ENCODE assay signal across 1 cellular context in the genomic region with DNA sequence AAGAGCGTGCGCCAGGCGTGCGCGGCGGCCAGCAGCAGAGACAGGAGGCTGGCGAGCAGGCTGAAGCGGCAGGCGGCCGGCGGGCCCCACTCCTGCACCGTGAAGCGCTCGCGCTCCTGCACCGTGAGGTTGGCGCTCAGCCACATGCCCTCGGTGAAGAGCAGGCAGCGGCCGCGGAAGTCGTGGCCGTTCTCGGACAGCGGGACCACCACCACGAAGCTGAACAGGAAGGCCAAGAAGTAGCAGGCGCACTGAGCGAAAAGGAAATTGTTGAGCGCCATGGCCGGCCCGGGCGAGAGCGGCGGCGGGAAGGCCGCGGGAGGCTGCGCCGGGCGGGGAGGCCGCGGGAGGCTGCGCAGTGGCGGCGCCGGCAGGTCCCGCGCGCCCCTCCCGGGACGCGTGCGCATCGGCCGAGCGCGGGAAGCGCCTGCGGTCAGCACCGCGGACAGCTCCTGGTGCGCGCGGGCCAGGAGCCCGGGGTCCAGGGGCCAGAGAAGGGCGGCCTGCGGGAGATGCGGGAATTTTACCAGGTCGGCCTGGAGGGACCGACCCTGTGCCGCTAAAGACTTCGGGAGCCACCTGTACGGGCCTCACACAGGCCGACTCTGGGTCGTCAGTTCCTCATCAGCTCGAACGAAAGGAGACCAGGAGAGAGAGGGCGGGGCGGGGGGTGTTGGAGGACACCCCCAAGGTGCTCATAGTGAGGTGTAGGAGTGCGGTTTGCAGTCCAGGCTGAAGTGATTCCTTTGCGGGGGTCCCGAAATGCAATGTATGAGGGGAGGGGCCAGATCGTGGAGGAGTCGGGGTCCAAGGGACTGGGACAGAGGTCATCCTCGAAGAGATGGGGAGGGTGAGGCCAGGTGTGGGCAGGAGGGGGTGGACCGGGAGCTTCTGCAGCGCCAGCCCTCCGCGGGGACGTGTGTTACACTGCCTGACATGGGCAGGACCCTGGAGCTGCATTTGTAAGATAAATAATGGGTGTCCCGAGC.
TF ChIP-seq lines count a peak whose summit lies in the region.

A gene (minus strand): TSS at position 312 of the 989 bp plus-strand sequence. CDS start 31 bp downstream, at position 281.

TF ChIP-seq in HepG2, 621 proteins besides CTCF, POLR2A, EP300 and RAD21 (continued from another document and continues in another):
- TF ChIP-seq, protein P1, sequence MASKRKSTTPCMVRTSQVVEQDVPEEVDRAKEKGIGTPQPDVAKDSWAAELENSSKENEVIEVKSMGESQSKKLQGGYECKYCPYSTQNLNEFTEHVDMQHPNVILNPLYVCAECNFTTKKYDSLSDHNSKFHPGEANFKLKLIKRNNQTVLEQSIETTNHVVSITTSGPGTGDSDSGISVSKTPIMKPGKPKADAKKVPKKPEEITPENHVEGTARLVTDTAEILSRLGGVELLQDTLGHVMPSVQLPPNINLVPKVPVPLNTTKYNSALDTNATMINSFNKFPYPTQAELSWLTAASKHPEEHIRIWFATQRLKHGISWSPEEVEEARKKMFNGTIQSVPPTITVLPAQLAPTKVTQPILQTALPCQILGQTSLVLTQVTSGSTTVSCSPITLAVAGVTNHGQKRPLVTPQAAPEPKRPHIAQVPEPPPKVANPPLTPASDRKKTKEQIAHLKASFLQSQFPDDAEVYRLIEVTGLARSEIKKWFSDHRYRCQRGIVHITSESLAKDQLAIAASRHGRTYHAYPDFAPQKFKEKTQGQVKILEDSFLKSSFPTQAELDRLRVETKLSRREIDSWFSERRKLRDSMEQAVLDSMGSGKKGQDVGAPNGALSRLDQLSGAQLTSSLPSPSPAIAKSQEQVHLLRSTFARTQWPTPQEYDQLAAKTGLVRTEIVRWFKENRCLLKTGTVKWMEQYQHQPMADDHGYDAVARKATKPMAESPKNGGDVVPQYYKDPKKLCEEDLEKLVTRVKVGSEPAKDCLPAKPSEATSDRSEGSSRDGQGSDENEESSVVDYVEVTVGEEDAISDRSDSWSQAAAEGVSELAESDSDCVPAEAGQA (IDR thresholded peaks at IDR 0.05; ENCODE audit: low read depth): no peak
- TF ChIP-seq, protein P1 (CRISPR knock-in tag; IDR thresholded peaks at IDR 0.05; ENCODE audit: borderline replicate concordance): peak; percentile 78; the same call in 1 of the 2 replicates
- TF ChIP-seq U2AF1 (optimal IDR thresholded peaks at IDR 0.05; ENCODE audit: low read depth, low read length) (no peak), NFKBIZ (CRISPR knock-in tag; IDR thresholded peaks at IDR 0.05) (no peak), STAT5B (CRISPR knock-in tag; IDR thresholded peaks at IDR 0.05) (no peak), CCDC6 (CRISPR knock-in tag; IDR thresholded peaks at IDR 0.05) (peak; percentile 35; the same call in 1 of the 2 replicates), ZNF672 (CRISPR knock-in tag; IDR thresholded peaks at IDR 0.05) (no peak), BRD4 (CRISPR knock-in tag; IDR thresholded peaks at IDR 0.05) (no peak), KMT2A (CRISPR knock-in tag; IDR thresholded peaks at IDR 0.05) (no peak), BRCA1 (CRISPR knock-in tag; IDR thresholded peaks at IDR 0.05) (no peak), ZNF674 (CRISPR knock-in tag; IDR thresholded peaks at IDR 0.05; ENCODE audit: low read depth) (no peak), ZNF232 (CRISPR knock-in tag; IDR thresholded peaks at IDR 0.05; ENCODE audit: borderline replicate concordance) (peak; percentile 45; the same call in 1 of the 2 replicates), ZNF558 (CRISPR knock-in tag; IDR thresholded peaks at IDR 0.05; ENCODE audit: borderline replicate concordance) (peak; percentile 45; the same call in 1 of the 2 replicates), RAD51 (IDR thresholded peaks at IDR 0.05; ENCODE audit: borderline replicate concordance) (no peak), KDM3A (CRISPR knock-in tag; IDR thresholded peaks at IDR 0.05; ENCODE audit: low read depth) (no peak), TGIF2 (CRISPR knock-in tag; IDR thresholded peaks at IDR 0.05) (peak; percentile 65; the same call in 1 of the 2 replicates), ZFP36L2 (CRISPR knock-in tag; IDR thresholded peaks at IDR 0.05) (no peak), ERF (CRISPR knock-in tag; IDR thresholded peaks at IDR 0.05) (0 out of 2 replicates have a peak, but pooled peaks have one; percentile 35)
- TF ChIP-seq, protein P2, sequence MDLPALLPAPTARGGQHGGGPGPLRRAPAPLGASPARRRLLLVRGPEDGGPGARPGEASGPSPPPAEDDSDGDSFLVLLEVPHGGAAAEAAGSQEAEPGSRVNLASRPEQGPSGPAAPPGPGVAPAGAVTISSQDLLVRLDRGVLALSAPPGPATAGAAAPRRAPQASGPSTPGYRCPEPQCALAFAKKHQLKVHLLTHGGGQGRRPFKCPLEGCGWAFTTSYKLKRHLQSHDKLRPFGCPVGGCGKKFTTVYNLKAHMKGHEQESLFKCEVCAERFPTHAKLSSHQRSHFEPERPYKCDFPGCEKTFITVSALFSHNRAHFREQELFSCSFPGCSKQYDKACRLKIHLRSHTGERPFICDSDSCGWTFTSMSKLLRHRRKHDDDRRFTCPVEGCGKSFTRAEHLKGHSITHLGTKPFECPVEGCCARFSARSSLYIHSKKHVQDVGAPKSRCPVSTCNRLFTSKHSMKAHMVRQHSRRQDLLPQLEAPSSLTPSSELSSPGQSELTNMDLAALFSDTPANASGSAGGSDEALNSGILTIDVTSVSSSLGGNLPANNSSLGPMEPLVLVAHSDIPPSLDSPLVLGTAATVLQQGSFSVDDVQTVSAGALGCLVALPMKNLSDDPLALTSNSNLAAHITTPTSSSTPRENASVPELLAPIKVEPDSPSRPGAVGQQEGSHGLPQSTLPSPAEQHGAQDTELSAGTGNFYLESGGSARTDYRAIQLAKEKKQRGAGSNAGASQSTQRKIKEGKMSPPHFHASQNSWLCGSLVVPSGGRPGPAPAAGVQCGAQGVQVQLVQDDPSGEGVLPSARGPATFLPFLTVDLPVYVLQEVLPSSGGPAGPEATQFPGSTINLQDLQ (CRISPR knock-in tag; IDR thresholded peaks at IDR 0.05): no peak
- TF ChIP-seq, protein P3, sequence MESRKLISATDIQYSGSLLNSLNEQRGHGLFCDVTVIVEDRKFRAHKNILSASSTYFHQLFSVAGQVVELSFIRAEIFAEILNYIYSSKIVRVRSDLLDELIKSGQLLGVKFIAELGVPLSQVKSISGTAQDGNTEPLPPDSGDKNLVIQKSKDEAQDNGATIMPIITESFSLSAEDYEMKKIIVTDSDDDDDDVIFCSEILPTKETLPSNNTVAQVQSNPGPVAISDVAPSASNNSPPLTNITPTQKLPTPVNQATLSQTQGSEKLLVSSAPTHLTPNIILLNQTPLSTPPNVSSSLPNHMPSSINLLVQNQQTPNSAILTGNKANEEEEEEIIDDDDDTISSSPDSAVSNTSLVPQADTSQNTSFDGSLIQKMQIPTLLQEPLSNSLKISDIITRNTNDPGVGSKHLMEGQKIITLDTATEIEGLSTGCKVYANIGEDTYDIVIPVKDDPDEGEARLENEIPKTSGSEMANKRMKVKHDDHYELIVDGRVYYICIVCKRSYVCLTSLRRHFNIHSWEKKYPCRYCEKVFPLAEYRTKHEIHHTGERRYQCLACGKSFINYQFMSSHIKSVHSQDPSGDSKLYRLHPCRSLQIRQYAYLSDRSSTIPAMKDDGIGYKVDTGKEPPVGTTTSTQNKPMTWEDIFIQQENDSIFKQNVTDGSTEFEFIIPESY (CRISPR knock-in tag; IDR thresholded peaks at IDR 0.05): no peak
- TF ChIP-seq, protein P4, sequence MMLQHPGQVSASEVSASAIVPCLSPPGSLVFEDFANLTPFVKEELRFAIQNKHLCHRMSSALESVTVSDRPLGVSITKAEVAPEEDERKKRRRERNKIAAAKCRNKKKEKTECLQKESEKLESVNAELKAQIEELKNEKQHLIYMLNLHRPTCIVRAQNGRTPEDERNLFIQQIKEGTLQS (CRISPR knock-in tag; IDR thresholded peaks at IDR 0.05): peak; percentile 44; the same call in 1 of the 2 replicates
- TF ChIP-seq, protein P5, sequence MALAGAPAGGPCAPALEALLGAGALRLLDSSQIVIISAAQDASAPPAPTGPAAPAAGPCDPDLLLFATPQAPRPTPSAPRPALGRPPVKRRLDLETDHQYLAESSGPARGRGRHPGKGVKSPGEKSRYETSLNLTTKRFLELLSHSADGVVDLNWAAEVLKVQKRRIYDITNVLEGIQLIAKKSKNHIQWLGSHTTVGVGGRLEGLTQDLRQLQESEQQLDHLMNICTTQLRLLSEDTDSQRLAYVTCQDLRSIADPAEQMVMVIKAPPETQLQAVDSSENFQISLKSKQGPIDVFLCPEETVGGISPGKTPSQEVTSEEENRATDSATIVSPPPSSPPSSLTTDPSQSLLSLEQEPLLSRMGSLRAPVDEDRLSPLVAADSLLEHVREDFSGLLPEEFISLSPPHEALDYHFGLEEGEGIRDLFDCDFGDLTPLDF (CRISPR knock-in tag; IDR thresholded peaks at IDR 0.05): peak; percentile 66; the same call in 1 of the 2 replicates
- TF ChIP-seq, protein P6, sequence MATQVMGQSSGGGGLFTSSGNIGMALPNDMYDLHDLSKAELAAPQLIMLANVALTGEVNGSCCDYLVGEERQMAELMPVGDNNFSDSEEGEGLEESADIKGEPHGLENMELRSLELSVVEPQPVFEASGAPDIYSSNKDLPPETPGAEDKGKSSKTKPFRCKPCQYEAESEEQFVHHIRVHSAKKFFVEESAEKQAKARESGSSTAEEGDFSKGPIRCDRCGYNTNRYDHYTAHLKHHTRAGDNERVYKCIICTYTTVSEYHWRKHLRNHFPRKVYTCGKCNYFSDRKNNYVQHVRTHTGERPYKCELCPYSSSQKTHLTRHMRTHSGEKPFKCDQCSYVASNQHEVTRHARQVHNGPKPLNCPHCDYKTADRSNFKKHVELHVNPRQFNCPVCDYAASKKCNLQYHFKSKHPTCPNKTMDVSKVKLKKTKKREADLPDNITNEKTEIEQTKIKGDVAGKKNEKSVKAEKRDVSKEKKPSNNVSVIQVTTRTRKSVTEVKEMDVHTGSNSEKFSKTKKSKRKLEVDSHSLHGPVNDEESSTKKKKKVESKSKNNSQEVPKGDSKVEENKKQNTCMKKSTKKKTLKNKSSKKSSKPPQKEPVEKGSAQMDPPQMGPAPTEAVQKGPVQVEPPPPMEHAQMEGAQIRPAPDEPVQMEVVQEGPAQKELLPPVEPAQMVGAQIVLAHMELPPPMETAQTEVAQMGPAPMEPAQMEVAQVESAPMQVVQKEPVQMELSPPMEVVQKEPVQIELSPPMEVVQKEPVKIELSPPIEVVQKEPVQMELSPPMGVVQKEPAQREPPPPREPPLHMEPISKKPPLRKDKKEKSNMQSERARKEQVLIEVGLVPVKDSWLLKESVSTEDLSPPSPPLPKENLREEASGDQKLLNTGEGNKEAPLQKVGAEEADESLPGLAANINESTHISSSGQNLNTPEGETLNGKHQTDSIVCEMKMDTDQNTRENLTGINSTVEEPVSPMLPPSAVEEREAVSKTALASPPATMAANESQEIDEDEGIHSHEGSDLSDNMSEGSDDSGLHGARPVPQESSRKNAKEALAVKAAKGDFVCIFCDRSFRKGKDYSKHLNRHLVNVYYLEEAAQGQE (IDR thresholded peaks at IDR 0.05; ENCODE audit: borderline replicate concordance in 1 of 2, low read depth in 1 of 2, low read length in 2 of 2): peak; percentile 95
- TF ChIP-seq, protein P7, sequence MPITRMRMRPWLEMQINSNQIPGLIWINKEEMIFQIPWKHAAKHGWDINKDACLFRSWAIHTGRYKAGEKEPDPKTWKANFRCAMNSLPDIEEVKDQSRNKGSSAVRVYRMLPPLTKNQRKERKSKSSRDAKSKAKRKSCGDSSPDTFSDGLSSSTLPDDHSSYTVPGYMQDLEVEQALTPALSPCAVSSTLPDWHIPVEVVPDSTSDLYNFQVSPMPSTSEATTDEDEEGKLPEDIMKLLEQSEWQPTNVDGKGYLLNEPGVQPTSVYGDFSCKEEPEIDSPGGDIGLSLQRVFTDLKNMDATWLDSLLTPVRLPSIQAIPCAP (CRISPR knock-in tag; IDR thresholded peaks at IDR 0.05; ENCODE audit: low read depth): no peak
- TF ChIP-seq, protein P8, sequence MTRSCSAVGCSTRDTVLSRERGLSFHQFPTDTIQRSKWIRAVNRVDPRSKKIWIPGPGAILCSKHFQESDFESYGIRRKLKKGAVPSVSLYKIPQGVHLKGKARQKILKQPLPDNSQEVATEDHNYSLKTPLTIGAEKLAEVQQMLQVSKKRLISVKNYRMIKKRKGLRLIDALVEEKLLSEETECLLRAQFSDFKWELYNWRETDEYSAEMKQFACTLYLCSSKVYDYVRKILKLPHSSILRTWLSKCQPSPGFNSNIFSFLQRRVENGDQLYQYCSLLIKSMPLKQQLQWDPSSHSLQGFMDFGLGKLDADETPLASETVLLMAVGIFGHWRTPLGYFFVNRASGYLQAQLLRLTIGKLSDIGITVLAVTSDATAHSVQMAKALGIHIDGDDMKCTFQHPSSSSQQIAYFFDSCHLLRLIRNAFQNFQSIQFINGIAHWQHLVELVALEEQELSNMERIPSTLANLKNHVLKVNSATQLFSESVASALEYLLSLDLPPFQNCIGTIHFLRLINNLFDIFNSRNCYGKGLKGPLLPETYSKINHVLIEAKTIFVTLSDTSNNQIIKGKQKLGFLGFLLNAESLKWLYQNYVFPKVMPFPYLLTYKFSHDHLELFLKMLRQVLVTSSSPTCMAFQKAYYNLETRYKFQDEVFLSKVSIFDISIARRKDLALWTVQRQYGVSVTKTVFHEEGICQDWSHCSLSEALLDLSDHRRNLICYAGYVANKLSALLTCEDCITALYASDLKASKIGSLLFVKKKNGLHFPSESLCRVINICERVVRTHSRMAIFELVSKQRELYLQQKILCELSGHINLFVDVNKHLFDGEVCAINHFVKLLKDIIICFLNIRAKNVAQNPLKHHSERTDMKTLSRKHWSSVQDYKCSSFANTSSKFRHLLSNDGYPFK (CRISPR knock-in tag; IDR thresholded peaks at IDR 0.05; ENCODE audit: borderline replicate concordance): no peak
